ENCODE assay signal across 17 cellular contexts in genomic region chr10:30103595-30104310, GRCh38. TPM values are rescaled to one million over a fixed set of nuclear protein-coding genes. Genes with fewer than 3 reads are reported as not detected.
"Had no signal": no experiment of that assay in that cellular context is flagged by ENCODE, and none has a peak within 500 bp of the region (broad histone marks: within the 10 kb centered on the region; RNA-seq: fewer than 3 reads in every experiment).

No MANE protein-coding gene starts in this region.

- ATAC-seq: activated CD4-positive, CD25-positive, alpha-beta regulatory T cell treated with anti-CD3 and anti-CD28 coated beads, Interleukin-2, amount 50 U/mL, for 24 hours; foreskin keratinocyte; mucosa of descending colon; naive thymus-derived CD8-positive, alpha-beta T cell; stimulated activated naive CD8-positive, alpha-beta T cell treated with anti-CD3 and anti-CD28 coated beads, Interleukin-15, amount 100 ng/mL, for 72 hours had no signal

- H3K9me3 ChIP-seq: esophagus squamous epithelium, mucosa of descending colon, sigmoid colon, testis had no signal

- H3K27me3 ChIP-seq: esophagus squamous epithelium, foreskin keratinocyte, sigmoid colon, testis had no signal

- H3K36me3 ChIP-seq: esophagus squamous epithelium, sigmoid colon had no signal

- H3K4me3 ChIP-seq: esophagus squamous epithelium, mucosa of descending colon, sigmoid colon, testis had no signal

- H3K27ac ChIP-seq: esophagus squamous epithelium, foreskin keratinocyte, sigmoid colon, testis had no signal

- H3K4me1 ChIP-seq: sigmoid colon had no signal

- DNase-seq: activated CD4-positive, alpha-beta T cell treated with anti-CD3 and anti-CD28 coated beads, Interleukin-2, amount 50 U/mL, for 4 hours; activated effector memory CD4-positive, alpha-beta T cell treated with anti-CD3 and anti-CD28 coated beads, Interleukin-2, amount 50 U/mL, for 16 hours; activated naive CD8-positive, alpha-beta T cell treated with anti-CD3 and anti-CD28 coated beads for 36 hours; activated T-cell treated with anti-CD3 and anti-CD28 coated beads, Interleukin-2, amount 50 U/mL, for 1 hour; anterior cingulate cortex; esophagus squamous epithelium; head of caudate nucleus; mucosa of descending colon; naive thymus-derived CD8-positive, alpha-beta T cell; sigmoid colon; stimulated activated CD4-positive, alpha-beta T cell treated with anti-CD3 and anti-CD28 coated beads, Interleukin-12 subunit alpha, Interleukin-12 subunit beta, amount 100 ng/mL, for 4 hours; stimulated activated CD4-positive, alpha-beta T cell treated with anti-CD3 and anti-CD28 coated beads, Interleukin-2, amount 100 ng/mL, for 48 hours; stimulated activated naive CD8-positive, alpha-beta T cell treated with anti-CD3 and anti-CD28 coated beads, Interleukin-15, amount 100 ng/mL, for 72 hours; T-helper 2 cell; testis had no signal

RNA-seq across cellular contexts. Expression of gene JCAD, which starts 44.4 kb away (rescaled TPM):
- total RNA-seq: naive thymus-derived CD8-positive, alpha-beta T cell had no signal
